Comparison of ENCODE assay signal across 9 cellular contexts in the genomic region with DNA sequence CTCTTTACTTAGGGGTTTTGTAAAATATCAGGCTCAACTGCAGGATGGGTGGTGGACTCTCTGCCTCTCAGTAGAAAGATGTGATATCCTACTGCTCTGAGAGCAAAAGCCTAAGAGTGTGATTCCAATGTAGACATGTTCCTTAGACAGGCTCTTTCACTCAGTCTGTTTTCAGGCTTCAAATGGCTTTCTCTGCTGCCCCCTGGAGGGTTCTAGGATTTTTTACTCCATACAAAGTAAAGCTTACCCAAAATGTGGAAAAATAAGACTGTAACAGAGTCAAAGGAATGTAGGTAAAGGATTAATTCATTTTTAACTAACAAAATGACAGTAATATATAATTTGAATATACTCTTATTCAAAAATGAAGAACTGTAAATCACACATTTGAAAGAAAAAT. TPM values are rescaled to one million over a fixed set of nuclear protein-coding genes. Genes with fewer than 3 reads are reported as not detected.
DNase-seq lines count a peak whose midpoint lies in the region; ATAC-seq and TF ChIP-seq lines count a peak whose summit lies in the region.
"Had no signal": no experiment of that assay in that cellular context is flagged by ENCODE, and none has a peak within 500 bp of the region (broad histone marks: within the 10 kb centered on the region; RNA-seq: fewer than 3 reads in every experiment).

No MANE protein-coding gene starts in this region.

- DNase-seq in Caco-2: peak in 1 of 2 experiments; percentile 61
- DNase-seq in HT1080 (ENCODE audit: low read depth): peak; percentile 50
- peak; percentile 42 for DNase-seq in RPMI8226
- DNase-seq in brain pericyte (ENCODE audit: low read depth, low spot score): peak; percentile 7
- DNase-seq in iPS-NIHi7 (ENCODE audit: extremely low spot score): peak; percentile 71
- peak; percentile 5 for DNase-seq in stimulated activated CD4-positive, alpha-beta T cell treated with anti-CD3 and anti-CD28 coated beads, Interleukin-2, amount 100 ng/mL, for 4 hours (ENCODE audit: low read depth)

- H3K9me3 ChIP-seq in Caco-2: no peaks in the 10 kb centered on the region

- ATAC-seq in GM19035 (IDR thresholded peaks at IDR 0.05; ENCODE audit: unreplicated experiment): peak; percentile 78
- ATAC-seq in HG02763 (IDR thresholded peaks at IDR 0.05; ENCODE audit: unreplicated experiment): no peak

- peaks cover 6% of the 10 kb centered on the region for H3K36me3 Mint-ChIP-seq in Caco-2 (ENCODE audit: insufficient read depth, unreplicated experiment)

- H3K4me1 Mint-ChIP-seq in Caco-2 (ENCODE audit: low read depth, unreplicated experiment): no peaks in the 10 kb centered on the region
- H3K4me1 Mint-ChIP-seq: activated naive CD4-positive, alpha-beta T cell treated with anti-CD3 and anti-CD28 coated beads, Interleukin-2, amount 50 U/mL, for 24 hours had no signal

- no peaks in the 10 kb centered on the region for H3K4me1 ChIP-seq in Caco-2

- POLR2A ChIA-PET in Caco-2 (lab: Charles Lee): interaction anchor here (0.6 kb wide), 1 partner anchor 269 kb away, joined by 5 read pairs; no protein-coding TSS in a partner anchor

- intact Hi-C loops in Caco-2 (cut with micrococcal nuclease; ENCODE audit: unreplicated experiment): loop anchor here (1.0 kb wide), 2 partner anchors 80 to 276 kb away; no protein-coding TSS in a partner anchor

- no peak overlapping the region for H3K4me3 ChIP-seq in Caco-2 (ENCODE audit: low read depth, low read length)

- H3K27me3 ChIP-seq in Caco-2 (replicated peaks; ENCODE audit: control insufficient read depth, insufficient read depth, low read length): no peaks in the 10 kb centered on the region

- H3K36me3 ChIP-seq in Caco-2 (ENCODE audit: control insufficient read depth, insufficient read depth, low read length): no peaks in the 10 kb centered on the region

- no peaks in the 10 kb centered on the region for H3K9me3 Mint-ChIP-seq in Caco-2 (ENCODE audit: unreplicated experiment)
- H3K9me3 Mint-ChIP-seq: activated naive CD4-positive, alpha-beta T cell treated with anti-CD3 and anti-CD28 coated beads, Interleukin-2, amount 50 U/mL, for 24 hours had no signal

- H3K27ac Mint-ChIP-seq in Caco-2 (ENCODE audit: unreplicated experiment): no peak overlapping the region
- H3K27ac Mint-ChIP-seq: activated naive CD4-positive, alpha-beta T cell treated with anti-CD3 and anti-CD28 coated beads, Interleukin-2, amount 50 U/mL, for 24 hours had no signal

- BruUV-seq in Caco-2 (replicated peaks; lab: Mats Ljungman, UMichigan): no TSS peak

- no peaks in the 10 kb centered on the region for H3K27me3 Mint-ChIP-seq in Caco-2 (ENCODE audit: insufficient read depth, unreplicated experiment)
- H3K27me3 Mint-ChIP-seq: activated naive CD4-positive, alpha-beta T cell treated with anti-CD3 and anti-CD28 coated beads, Interleukin-2, amount 50 U/mL, for 24 hours had no signal

- peak; percentile 54 to 62 for TF ChIP-seq CTCF in Caco-2 (IDR thresholded peaks at IDR 0.05; ENCODE audit: insufficient read depth in 1 of 2, low read depth in 1 of 2, low read length in 1 of 2, severe bottlenecking in 1 of 2, unreplicated experiment in 1 of 2)

- CTCF ChIA-PET in Caco-2 (lab: Charles Lee): interaction anchor here (1.0 kb wide), 1 partner anchor 161 kb away, joined by 4 read pairs; no protein-coding TSS in a partner anchor

- no peak overlapping the region for H3K4me3 Mint-ChIP-seq in Caco-2 (ENCODE audit: unreplicated experiment)
- H3K4me3 Mint-ChIP-seq: activated naive CD4-positive, alpha-beta T cell treated with anti-CD3 and anti-CD28 coated beads, Interleukin-2, amount 50 U/mL, for 24 hours had no signal

RNA-seq across cellular contexts. Expression of gene ZGRF1, which starts 32.1 kb away (rescaled TPM):
- total RNA-seq in Caco-2 (2022): 14.7 and 15.7 TPM in 2 replicates
- 11.7 and 13.0 TPM in 2 replicates for total RNA-seq in HT1080 (2014; rRNA removed; shearing (Covaris generic))
- 3.1 and 5.2 TPM in 2 replicates for polyA plus RNA-seq in HT1080 (2015; cell fraction: cytosol; rRNA removed)
- polyA plus RNA-seq in HT1080 (2015; cell fraction: nucleus; rRNA removed): 36.5 and 37.1 TPM in 2 replicates

RNA-seq across cellular contexts. Expression of gene LARP7, which starts 32.4 kb away (rescaled TPM):
- 35.7 and 38.0 TPM in 2 replicates for total RNA-seq in Caco-2 (2022)
- total RNA-seq in HT1080 (2014; rRNA removed; shearing (Covaris generic)): 31.7 and 37.9 TPM in 2 replicates
- 31.5 and 41.2 TPM in 2 replicates for polyA plus RNA-seq in HT1080 (2015; cell fraction: cytosol; rRNA removed)
- 50.2 and 51.1 TPM in 2 replicates for polyA plus RNA-seq in HT1080 (2015; cell fraction: nucleus; rRNA removed)
